ENCODE assay signal across 15 cellular contexts in the genomic region with DNA sequence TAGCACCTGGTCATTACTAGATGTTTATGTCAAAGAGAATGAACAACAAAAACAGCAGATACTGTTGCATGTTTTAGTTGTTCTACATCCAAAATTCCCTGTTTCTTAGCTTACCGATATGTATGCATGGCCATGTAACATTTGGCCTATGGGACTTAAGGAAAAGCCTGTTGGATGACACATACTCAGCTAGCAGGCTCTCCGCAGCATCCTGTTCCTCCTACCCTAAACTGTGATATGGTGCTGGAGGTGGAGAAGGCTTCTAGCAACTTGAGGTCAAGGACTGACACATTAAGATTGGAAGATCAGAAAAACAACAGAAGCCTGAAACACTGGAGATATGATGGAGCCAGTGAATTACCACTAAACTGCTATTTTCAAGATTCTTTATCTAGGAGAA.
"Had no signal": no experiment of that assay in that cellular context is flagged by ENCODE, and none has a peak within 500 bp of the region (broad histone marks: within the 10 kb centered on the region; RNA-seq: fewer than 3 reads in every experiment).

No MANE protein-coding gene starts in this region.

- H3K27ac Mint-ChIP-seq: natural killer cell treated with Interleukin-12 subunit alpha and Interleukin-12 subunit beta and Interleukin-15 and Interleukin-18, amount 100 ng/mL, for 72 hours had no signal

- H3K27me3 ChIP-seq: neutrophil, stomach, transverse colon had no signal

- H3K4me3 Mint-ChIP-seq: natural killer cell treated with Interleukin-12 subunit alpha and Interleukin-12 subunit beta and Interleukin-15 and Interleukin-18, amount 100 ng/mL, for 72 hours had no signal

- DNase-seq: central memory CD4-positive, alpha-beta T cell; effector CD4-positive, alpha-beta T cell; heart left ventricle; kidney glomerular epithelial cell; midbrain; posterior cingulate gyrus; stimulated activated CD4-positive, alpha-beta T cell treated with anti-CD3 and anti-CD28 coated beads, Interleukin-2, amount 100 ng/mL, for 24 hours; stimulated activated naive CD4-positive, alpha-beta T cell; stomach; substantia nigra; transverse colon had no signal

- H3K36me3 Mint-ChIP-seq: natural killer cell treated with Interleukin-12 subunit alpha and Interleukin-12 subunit beta and Interleukin-15 and Interleukin-18, amount 100 ng/mL, for 72 hours had no signal

- H3K9me3 ChIP-seq: heart left ventricle, neutrophil, stomach, thoracic aorta, transverse colon had no signal

- H3K36me3 ChIP-seq: heart left ventricle, neutrophil, stomach, thoracic aorta, transverse colon had no signal

- H3K27ac ChIP-seq: coronary artery, heart left ventricle, neutrophil, stomach, thoracic aorta, transverse colon had no signal

- H3K4me3 ChIP-seq: coronary artery, heart left ventricle, stomach, thoracic aorta, transverse colon had no signal

- H3K4me1 ChIP-seq: heart left ventricle, stomach, transverse colon had no signal

- H3K27me3 Mint-ChIP-seq: natural killer cell treated with Interleukin-12 subunit alpha and Interleukin-12 subunit beta and Interleukin-15 and Interleukin-18, amount 100 ng/mL, for 72 hours had no signal
